23 cellular contexts compared by ENCODE assay signal in the genomic region with DNA sequence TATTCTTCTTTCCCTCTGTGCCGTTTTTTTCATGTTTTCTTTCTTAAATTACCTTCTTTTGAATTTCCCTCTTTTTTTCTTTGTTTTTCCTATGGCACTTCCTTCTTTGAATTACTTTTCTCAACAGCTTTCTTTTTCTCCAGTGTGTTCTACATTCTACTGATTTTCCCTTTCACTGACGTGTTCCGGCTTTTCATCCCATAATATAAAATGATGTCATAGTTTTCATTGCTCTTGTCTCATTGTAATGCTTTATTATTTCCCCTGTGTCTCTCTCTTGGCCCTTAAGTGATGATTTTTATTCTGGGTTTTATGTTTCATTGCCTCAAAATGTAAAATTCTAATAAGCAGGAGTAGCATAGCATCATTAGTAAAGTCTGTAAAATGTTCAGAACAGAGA.
DNase-seq lines count a peak whose midpoint lies in the region; ATAC-seq, FAIRE-seq and TF ChIP-seq lines count a peak whose summit lies in the region.
"Had no signal": no experiment of that assay in that cellular context is flagged by ENCODE, and none has a peak within 500 bp of the region (broad histone marks: within the 10 kb centered on the region; RNA-seq: fewer than 3 reads in every experiment).

No MANE protein-coding gene starts in this region.

- no peaks in the 10 kb centered on the region for H3K27me3 ChIP-seq in GM12878 (replicated peaks in 1 of 2; ENCODE audit: control insufficient read depth in 2 of 2, insufficient read depth in 2 of 2, low read length in 1 of 2)
- no peaks in the 10 kb centered on the region for H3K27me3 ChIP-seq in keratinocyte (ENCODE audit: control insufficient read depth, extremely low read depth, insufficient read depth, low read length)
- H3K27me3 ChIP-seq: MG63 had no signal

- no peaks in the 10 kb centered on the region for H3K27me3 Mint-ChIP-seq in activated T-cell treated with anti-CD3 and anti-CD28 coated beads, Interleukin-2, amount 50 U/mL, for 72 hours (ENCODE audit: low read depth)

- peaks cover 0 to 3% of the 10 kb centered on the region in 2 donors for H3K36me3 Mint-ChIP-seq in activated T-cell treated with anti-CD3 and anti-CD28 coated beads, Interleukin-2, amount 50 U/mL, for 72 hours (ENCODE audit: insufficient read depth in 2 of 2)

- H3K4me3 ChIP-seq in GM12878: no peak overlapping the region
- H3K4me3 ChIP-seq in keratinocyte (ENCODE audit: control insufficient read depth in 2 of 3, extremely low read depth in 1 of 3, insufficient read depth in 2 of 3, low read depth in 1 of 3, low read length in 3 of 3): no peak overlapping the region
- H3K4me3 ChIP-seq: MG63, SK-N-MC had no signal

- TF ChIP-seq RAD21 in GM12878 (IDR thresholded peaks at IDR 0.05; ENCODE audit: insufficient read depth, low read depth, low read length): no peak

- WGBS in GM12878 (ENCODE audit: insufficient coverage, insufficient replicate concordance, low lambda C conversion rate, missing lambda C conversion rate): 0% methylated on average over 3 of the region's 3 CpGs

- no peak for FAIRE-seq in GM12878 (lab: Jason Lieb, UNC)
- FAIRE-seq in keratinocyte (lab: Jason Lieb, UNC): no peak
- FAIRE-seq: GM18507, H54 had no signal

- no peaks in the 10 kb centered on the region for H3K9me1 ChIP-seq in keratinocyte (ENCODE audit: control insufficient read depth, extremely low read depth, insufficient read depth, low read length)

- H3K4me2 ChIP-seq in GM12878 (ENCODE audit: control insufficient read depth, insufficient read depth): no peak overlapping the region
- H3K4me2 ChIP-seq in keratinocyte (ENCODE audit: control insufficient read depth, extremely low read depth, insufficient read depth, low read depth, low read length): no peak overlapping the region

- H3K27ac Mint-ChIP-seq in activated T-cell treated with anti-CD3 and anti-CD28 coated beads, Interleukin-2, amount 50 U/mL, for 72 hours: peak overlapping the region; percentile 27

- TF ChIP-seq POLR2A in GM12878 (IDR thresholded peaks at IDR 0.05; ENCODE audit: low read depth, low read length): no peak

- SMC1A ChIA-PET in GM12878 (lab: Charles Lee; ENCODE audit: uncharacterized antibody, unreplicated experiment): no interaction called here

- H2AFZ ChIP-seq in GM12878 (ENCODE audit: control insufficient read depth, low read depth, low read length) (no peak overlapping the region), keratinocyte (ENCODE audit: control insufficient read depth, low read length) (peak overlapping the region; percentile 2)

- dilution Hi-C loops in keratinocyte (cut with MboI; ENCODE audit: extremely low pct_ligation_motif_present, low sequenced_read_pairs): no loop called here

- no peaks in the 10 kb centered on the region for H4K20me1 ChIP-seq in GM12878 (ENCODE audit: control insufficient read depth, insufficient read depth)
- no peaks in the 10 kb centered on the region for H4K20me1 ChIP-seq in keratinocyte (ENCODE audit: control insufficient read depth, extremely low read depth, insufficient read depth, low read length)

- in situ Hi-C loops in GM12878 (cut with MboI) (no loop called here), ACHN (cut with HindIII; ENCODE audit: low pct_ligation_motif_present, low pct_unique_long_range_greater_than_20kb, low sequenced_read_pairs) (no loop called here)

- no peaks in the 10 kb centered on the region for H3K79me2 ChIP-seq in GM12878 (ENCODE audit: control insufficient read depth, insufficient read depth, low read length)
- no peaks in the 10 kb centered on the region for H3K79me2 ChIP-seq in keratinocyte (ENCODE audit: control insufficient read depth, insufficient read depth, low read length)

- H3K4me3 Mint-ChIP-seq in activated T-cell treated with anti-CD3 and anti-CD28 coated beads, Interleukin-2, amount 50 U/mL, for 72 hours: no peak overlapping the region

- H3K27ac ChIP-seq in GM12878 (ENCODE audit: control insufficient read depth, insufficient read depth): no peak overlapping the region
- no peak overlapping the region for H3K27ac ChIP-seq in keratinocyte (ENCODE audit: control insufficient read depth, insufficient read depth, low read length)
- H3K27ac ChIP-seq: 22Rv1, RWPE1, SK-N-MC had no signal

- POLR2A ChIA-PET in GM12878 (lab: Charles Lee): no interaction called here

- intact Hi-C loops in GM12878 (cut with micrococcal nuclease; ENCODE audit: unreplicated experiment) (no loop called here), left cardiac atrium (cut with DNase I) (no loop called here)

- no peak for TF ChIP-seq EP300 in GM12878 (IDR thresholded peaks at IDR 0.05; ENCODE audit: borderline replicate concordance in 1 of 2, control insufficient read depth in 1 of 2, low read depth in 2 of 2, low read length in 2 of 2)

- H3K36me3 ChIP-seq in GM12878 (ENCODE audit: control insufficient read depth in 2 of 2, insufficient read depth in 2 of 2, low read length in 1 of 2) (no peaks in the 10 kb centered on the region), keratinocyte (ENCODE audit: control insufficient read depth in 2 of 2, extremely low read depth in 1 of 2, insufficient read depth in 2 of 2, low read length in 2 of 2) (no peaks in the 10 kb centered on the region)
- H3K36me3 ChIP-seq: MG63 had no signal

- ATAC-seq in activated T-cell treated with anti-CD3 and anti-CD28 coated beads, Interleukin-2, amount 50 U/mL, for 72 hours (replicated peaks in 1 of 2): no peak
- ATAC-seq in GM12878 (no peak), left cardiac atrium (no peak)
- ATAC-seq: Panc1 had no signal

- TF ChIP-seq CTCF in GM12878 (IDR thresholded peaks at IDR 0.05 in 2 of 3, conservative IDR thresholded peaks at IDR 0.05 in 1 of 3; ENCODE audit: control insufficient read depth in 2 of 3, extremely low read depth in 1 of 3, insufficient read depth in 1 of 3, low read depth in 3 of 3, low read length in 3 of 3) (no peak), keratinocyte (optimal IDR thresholded peaks at IDR 0.05 in 1 of 3, IDR thresholded peaks at IDR 0.05 in 1 of 3, conservative IDR thresholded peaks at IDR 0.05 in 1 of 3; ENCODE audit: extremely low read depth in 1 of 3, insufficient read depth in 2 of 3, low read length in 3 of 3) (no peak)

- H3K9me3 ChIP-seq in GM12878 (replicated peaks; ENCODE audit: control insufficient read depth, insufficient read depth, low read length) (no peaks in the 10 kb centered on the region), keratinocyte (ENCODE audit: control insufficient read depth, low read depth, low read length) (peaks cover 3% of the 10 kb centered on the region)

- no peaks in the 10 kb centered on the region for H3K4me1 ChIP-seq in GM12878 (ENCODE audit: control insufficient read depth, insufficient read depth, low read length)
- peaks cover 49% of the 10 kb centered on the region for H3K4me1 ChIP-seq in keratinocyte (ENCODE audit: control insufficient read depth, extremely low read depth, insufficient read depth, low read length)

- CTCF ChIA-PET in GM12878 (lab: Yijun Ruan, JAX): no interaction called here

- RAD21 ChIA-PET in GM12878 (lab: Charles Lee; ENCODE audit: unreplicated experiment): no interaction called here

- H3K9me3 Mint-ChIP-seq in activated T-cell treated with anti-CD3 and anti-CD28 coated beads, Interleukin-2, amount 50 U/mL, for 72 hours: peaks cover 10% of the 10 kb centered on the region in 2 donors

- DNase-seq in activated T-cell treated with anti-CD3 and anti-CD28 coated beads, Interleukin-2, amount 50 U/mL, for 72 hours: no peak
- DNase-seq in activated T-cell treated with anti-CD3 and anti-CD28 coated beads for 4 hours: no peak
- DNase-seq in GM12878 (ENCODE audit: low read depth, low spot score): no peak
- DNase-seq in keratinocyte (ENCODE audit: low read depth, low spot score): no peak
- DNase-seq in left cardiac atrium: no peak
- no peak for DNase-seq in ACHN
- DNase-seq in NCI-H128 (lab: John Stamatoyannopoulos, UW; ENCODE audit: unreplicated experiment): no peak
- DNase-seq: DMS153, DND-41, IMR-90, KG1, MG63, NCI-H1105 treated with DMSO at 0.1 percent for 48 hours, NCI-H2029 treated with DMSO at 0.1 percent for 48 hours, NCI-H446 treated with DMSO at 0.1 percent for 48 hours, NCI-H526, SHP77 treated with DMSO at 0.1 percent for 48 hours had no signal

- BruUV-seq in GM12878 (replicated peaks; lab: Mats Ljungman, UMichigan): no TSS peak

- H3K9ac ChIP-seq in GM12878 (ENCODE audit: control insufficient read depth, insufficient read depth, low read length) (no peak overlapping the region), keratinocyte (ENCODE audit: control insufficient read depth, extremely low read depth, insufficient read depth, low read length) (no peak overlapping the region)

- H3K4me1 Mint-ChIP-seq in activated T-cell treated with anti-CD3 and anti-CD28 coated beads, Interleukin-2, amount 50 U/mL, for 72 hours (ENCODE audit: low read depth): no peaks in the 10 kb centered on the region

TF ChIP-seq in GM12878, 131 proteins besides CTCF, POLR2A, EP300 and RAD21:
- TF ChIP-seq ATF7 (IDR thresholded peaks at IDR 0.05; ENCODE audit: low read depth): 0 out of 2 replicates have a peak, but pooled peaks have one; percentile 29
- TF ChIP-seq POLR2AphosphoS2 (IDR thresholded peaks at IDR 0.05; ENCODE audit: low read depth, low read length): no peak
- TF ChIP-seq RUNX3 (IDR thresholded peaks at IDR 0.05; ENCODE audit: low read length): no peak
- TF ChIP-seq CHD4 (IDR thresholded peaks at IDR 0.05): no peak
- no peak for TF ChIP-seq MYB (IDR thresholded peaks at IDR 0.05; ENCODE audit: borderline replicate concordance, low read depth, low read length)
- TF ChIP-seq CREB1 (IDR thresholded peaks at IDR 0.05; ENCODE audit: low read depth): no peak
